33 cellular contexts compared by ENCODE assay signal in genomic region chr4:25550376-25551030, GRCh38.
"Had no signal": no experiment of that assay in that cellular context is flagged by ENCODE, and none has a peak within 500 bp of the region (broad histone marks: within the 10 kb centered on the region; RNA-seq: fewer than 3 reads in every experiment).

No MANE protein-coding gene starts in this region.

- ATAC-seq: activated CD8-positive, alpha-beta T cell treated with anti-CD3 and anti-CD28 coated beads for 36 hours; activated naive CD4-positive, alpha-beta T cell treated with anti-CD3 and anti-CD28 coated beads, Interleukin-2, amount 50 U/mL, for 72 hours; activated T-cell treated with anti-CD3 and anti-CD28 coated beads, Interleukin-2, amount 50 U/mL, for 4 hours; activated T-cell treated with anti-CD3 and anti-CD28 coated beads, Interleukin-2, amount 50 U/mL, for 72 hours; activated T-helper 17 cell treated with anti-CD3 and anti-CD28 coated beads, Interleukin-2, amount 50 U/mL, for 72 hours; body of pancreas had no signal

- H3K9me3 ChIP-seq: adrenal gland, body of pancreas, breast epithelium had no signal

- H3K27me3 ChIP-seq: adrenal gland, body of pancreas, brain microvascular endothelial cell, breast epithelium had no signal

- H3K27ac ChIP-seq: adrenal gland, body of pancreas, brain microvascular endothelial cell, breast epithelium, VCaP had no signal

- DNase-seq: activated B cell treated with CpG ODN at 0.5 μM for 24 hours; activated CD4-positive, alpha-beta memory T cell treated with anti-CD3 and anti-CD28 coated beads for 36 hours; activated CD4-positive, alpha-beta T cell treated with anti-CD3 and anti-CD28 coated beads for 4 hours; activated CD4-positive, alpha-beta T cell treated with anti-CD3 and anti-CD28 coated beads, Interleukin-2, amount 10 ng/mL, durations not matched to agents 24 days and 14 days; activated CD4-positive, alpha-beta T cell treated with anti-CD3 and anti-CD28 coated beads, Interleukin-2, amount 50 U/mL, for 1 hour; activated CD4-positive, alpha-beta T cell treated with anti-CD3 and anti-CD28 coated beads, Interleukin-2, amount 50 U/mL, for 4 hours; activated CD4-positive, CD25-positive, alpha-beta regulatory T cell treated with anti-CD3 and anti-CD28 coated beads, Interleukin-2, amount 50 U/mL, for 72 hours; activated CD8-positive, alpha-beta memory T cell treated with anti-CD3 and anti-CD28 coated beads, Interleukin-2, amount 50 U/mL, for 4 hours; activated CD8-positive, alpha-beta T cell treated with anti-CD3 and anti-CD28 coated beads for 36 hours; activated effector memory CD4-positive, alpha-beta T cell treated with anti-CD3 and anti-CD28 coated beads, Interleukin-2, amount 50 U/mL, for 16 hours; activated gamma-delta T cell treated with Interleukin-2 at 50 U/mL for 16 hours; activated naive CD4-positive, alpha-beta T cell; activated naive CD4-positive, alpha-beta T cell treated with anti-CD3 and anti-CD28 coated beads for 36 hours; activated naive CD4-positive, alpha-beta T cell treated with anti-CD3 and anti-CD28 coated beads, Interleukin-2, amount 50 U/mL, for 16 hours; activated naive CD8-positive, alpha-beta T cell treated with anti-CD3 and anti-CD28 coated beads for 36 hours; activated T-cell treated with anti-CD3 and anti-CD28 coated beads for 4 hours; activated T-cell treated with anti-CD3 and anti-CD28 coated beads, Interleukin-2, amount 50 U/mL, for 1 hour; activated T-cell treated with anti-CD3 and anti-CD28 coated beads, Interleukin-2, amount 50 U/mL, for 4 hours; activated T-cell treated with anti-CD3 and anti-CD28 coated beads, Interleukin-2, amount 50 U/mL, for 72 hours; adrenal gland; amniotic stem cell; aorta; body of pancreas; brain microvascular endothelial cell; central memory CD4-positive, alpha-beta T cell; T-helper 2 cell; T-helper 9 cell had no signal

- H3K36me3 ChIP-seq: adrenal gland, brain microvascular endothelial cell, breast epithelium had no signal

- FAIRE-seq: astrocyte, TTC549 had no signal

- H3K4me1 ChIP-seq: adrenal gland, breast epithelium had no signal

- H3K4me3 ChIP-seq: adrenal gland, body of pancreas, breast epithelium had no signal
